In the genomic region with DNA sequence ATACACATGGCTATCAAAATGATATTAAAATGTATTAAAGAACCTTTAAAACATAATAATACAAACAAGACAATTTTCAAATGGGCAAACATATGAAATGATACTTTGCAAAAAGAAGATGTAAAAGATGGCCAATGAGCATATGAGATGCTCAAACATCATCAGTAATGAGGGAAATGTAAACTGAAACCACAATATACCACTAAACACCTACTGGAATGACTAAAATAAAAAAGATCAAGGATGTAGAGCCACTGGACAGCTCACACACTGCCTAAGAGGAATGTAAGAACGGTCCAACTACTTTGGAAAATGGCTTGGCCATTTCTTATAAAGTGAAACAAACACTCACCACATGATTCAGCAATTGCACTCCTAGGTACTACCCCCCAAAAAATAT, we compare ENCODE assay signal across 25 cellular contexts.
A peak's percentile ranks its signal among the peaks of the same experiment; 100 is the strongest.
DNase-seq lines count a peak whose midpoint lies in the region; ATAC-seq and TF ChIP-seq lines count a peak whose summit lies in the region.
"Had no signal": no experiment of that assay in that cellular context is flagged by ENCODE, and none has a peak within 500 bp of the region (broad histone marks: within the 10 kb centered on the region; RNA-seq: fewer than 3 reads in every experiment).

No MANE protein-coding gene starts in this region.

- H3K27ac Mint-ChIP-seq in activated T-cell treated with anti-CD3 and anti-CD28 coated beads, Interleukin-2, amount 50 U/mL, for 72 hours = no peak overlapping the region
- H3K27ac Mint-ChIP-seq in activated T-helper 17 cell treated with anti-CD3 and anti-CD28 coated beads, Interleukin-2, amount 50 U/mL, for 72 hours = no peak overlapping the region
- no peak overlapping the region for H3K27ac Mint-ChIP-seq in stimulated activated naive B cell treated with anti-CD40 and anti-IgM and Interleukin-4, amounts not matched to agents 10 μg/mL and 1 μg/mL and 100 μg/mL, for 72 hours
- H3K27ac Mint-ChIP-seq: activated CD4-positive, alpha-beta T cell treated with anti-CD3 and anti-CD28 coated beads, Interleukin-2, amount 10 ng/mL, durations not matched to agents 7 days and 5 days; B cell; immature natural killer cell had no signal

- no peak overlapping the region for H3K27ac ChIP-seq in sigmoid colon
- H3K27ac ChIP-seq: hepatocyte, psoas muscle, RWPE1, SK-N-MC, suprapubic skin had no signal

- H3K27me3 ChIP-seq in sigmoid colon = no peaks in the 10 kb centered on the region
- H3K27me3 ChIP-seq: hepatocyte, suprapubic skin had no signal

- H3K4me3 ChIP-seq in sigmoid colon = no peak overlapping the region
- H3K4me3 ChIP-seq: hepatocyte, psoas muscle, SK-N-MC, suprapubic skin had no signal

- peaks cover 0 to 13% (median 2%) of the 10 kb centered on the region in 4 donors for H3K4me1 ChIP-seq in sigmoid colon

- no peak for TF ChIP-seq CTCF in sigmoid colon (IDR thresholded peaks at IDR 0.05)

- WGBS in sigmoid colon, 2 donors = 92 to 93% methylated on average over 1 of the region's 1 CpG

- H3K9me3 Mint-ChIP-seq in activated T-cell treated with anti-CD3 and anti-CD28 coated beads, Interleukin-2, amount 50 U/mL, for 72 hours = no peaks in the 10 kb centered on the region
- no peaks in the 10 kb centered on the region for H3K9me3 Mint-ChIP-seq in activated T-helper 17 cell treated with anti-CD3 and anti-CD28 coated beads, Interleukin-2, amount 50 U/mL, for 72 hours
- no peaks in the 10 kb centered on the region for H3K9me3 Mint-ChIP-seq in stimulated activated naive B cell treated with anti-CD40 and anti-IgM and Interleukin-4, amounts not matched to agents 10 μg/mL and 1 μg/mL and 100 μg/mL, for 72 hours
- H3K9me3 Mint-ChIP-seq: activated CD4-positive, alpha-beta T cell treated with anti-CD3 and anti-CD28 coated beads, Interleukin-2, amount 10 ng/mL, durations not matched to agents 7 days and 5 days; immature natural killer cell; naive B cell had no signal

- peaks cover 2 to 9% of the 10 kb centered on the region in 2 donors for H3K36me3 Mint-ChIP-seq in activated T-cell treated with anti-CD3 and anti-CD28 coated beads, Interleukin-2, amount 50 U/mL, for 72 hours (ENCODE audit: insufficient read depth in 2 of 2)
- peaks cover 29% of the 10 kb centered on the region for H3K36me3 Mint-ChIP-seq in activated T-helper 17 cell treated with anti-CD3 and anti-CD28 coated beads, Interleukin-2, amount 50 U/mL, for 72 hours (ENCODE audit: low read depth)
- H3K36me3 Mint-ChIP-seq in stimulated activated naive B cell treated with anti-CD40 and anti-IgM and Interleukin-4, amounts not matched to agents 10 μg/mL and 1 μg/mL and 100 μg/mL, for 72 hours = peaks cover 20 to 28% of the 10 kb centered on the region in 2 donors

- peak overlapping the region in 1 of 2 donors; percentile 34 for H3K4me3 Mint-ChIP-seq in activated T-cell treated with anti-CD3 and anti-CD28 coated beads, Interleukin-2, amount 50 U/mL, for 72 hours
- no peak overlapping the region for H3K4me3 Mint-ChIP-seq in activated T-helper 17 cell treated with anti-CD3 and anti-CD28 coated beads, Interleukin-2, amount 50 U/mL, for 72 hours
- no peak overlapping the region for H3K4me3 Mint-ChIP-seq in stimulated activated naive B cell treated with anti-CD40 and anti-IgM and Interleukin-4, amounts not matched to agents 10 μg/mL and 1 μg/mL and 100 μg/mL, for 72 hours
- H3K4me3 Mint-ChIP-seq: activated CD4-positive, alpha-beta T cell treated with anti-CD3 and anti-CD28 coated beads, Interleukin-2, amount 10 ng/mL, durations not matched to agents 7 days and 5 days; B cell; immature natural killer cell; naive B cell had no signal

- DNase-seq in activated T-cell treated with anti-CD3 and anti-CD28 coated beads, Interleukin-2, amount 50 U/mL, for 72 hours = no peak
- DNase-seq in activated T-cell treated with anti-CD3 and anti-CD28 coated beads for 4 hours = no peak
- no peak for DNase-seq in stimulated activated naive B cell treated with anti-CD40 and anti-IgM and Interleukin-4, amounts not matched to agents 10 μg/mL and 1 μg/mL and 100 μg/mL, for 72 hours
- DNase-seq in sigmoid colon = no peak
- DNase-seq in NCI-H2171 treated with DMSO at 0.1 percent for 48 hours (lab: John Stamatoyannopoulos, UW) = no peak
- DNase-seq in CD1c-positive myeloid dendritic cell (ENCODE audit: extremely low spot score) = no peak
- DNase-seq: activated CD4-positive, alpha-beta T cell treated with anti-CD3 and anti-CD28 coated beads, Interleukin-2, amount 10 ng/mL, durations not matched to agents 7 days and 5 days; effector memory CD4-positive, alpha-beta T cell; foreskin melanocyte; GF-D8; H7; immature natural killer cell; left ventricle myocardium superior; naive B cell; NCI-H1694 treated with DMSO at 0.1 percent for 48 hours; NCI-H526 treated with DMSO at 0.1 percent for 48 hours; nucleus accumbens; psoas muscle had no signal

- peak; percentile 44 to 51 for ATAC-seq in activated T-cell treated with anti-CD3 and anti-CD28 coated beads, Interleukin-2, amount 50 U/mL, for 72 hours (replicated peaks in 1 of 2)
- peak; percentile 46 for ATAC-seq in HG02884 (IDR thresholded peaks at IDR 0.05; ENCODE audit: unreplicated experiment)
- ATAC-seq in activated T-helper 17 cell treated with anti-CD3 and anti-CD28 coated beads, Interleukin-2, amount 50 U/mL, for 72 hours (replicated peaks) = peak; percentile 60
- ATAC-seq in stimulated activated naive B cell treated with anti-CD40 and anti-IgM and Interleukin-4, amounts not matched to agents 10 μg/mL and 1 μg/mL and 100 μg/mL, for 72 hours (replicated peaks) = peak; percentile 57 to 79
- ATAC-seq: left ventricle myocardium superior had no signal

- TF ChIP-seq EP300 in sigmoid colon (IDR thresholded peaks at IDR 0.05) = no peak

- H3K36me3 ChIP-seq in sigmoid colon = no peaks in the 10 kb centered on the region
- H3K36me3 ChIP-seq: suprapubic skin had no signal

- H3K9me3 ChIP-seq in sigmoid colon = no peaks in the 10 kb centered on the region
- H3K9me3 ChIP-seq: psoas muscle, suprapubic skin had no signal

- no peak for TF ChIP-seq POLR2A in sigmoid colon (IDR thresholded peaks at IDR 0.05)

- H3K27me3 Mint-ChIP-seq in activated T-cell treated with anti-CD3 and anti-CD28 coated beads, Interleukin-2, amount 50 U/mL, for 72 hours (ENCODE audit: low read depth) = no peaks in the 10 kb centered on the region
- no peaks in the 10 kb centered on the region for H3K27me3 Mint-ChIP-seq in activated T-helper 17 cell treated with anti-CD3 and anti-CD28 coated beads, Interleukin-2, amount 50 U/mL, for 72 hours
- no peaks in the 10 kb centered on the region for H3K27me3 Mint-ChIP-seq in stimulated activated naive B cell treated with anti-CD40 and anti-IgM and Interleukin-4, amounts not matched to agents 10 μg/mL and 1 μg/mL and 100 μg/mL, for 72 hours
- H3K27me3 Mint-ChIP-seq: activated CD4-positive, alpha-beta T cell treated with anti-CD3 and anti-CD28 coated beads, Interleukin-2, amount 10 ng/mL, durations not matched to agents 7 days and 5 days; B cell; naive B cell had no signal

- intact Hi-C loops in sigmoid colon (cut with DNase I) = no loop called here

- peaks cover 38% of the 10 kb centered on the region for H3K4me1 Mint-ChIP-seq in activated T-cell treated with anti-CD3 and anti-CD28 coated beads, Interleukin-2, amount 50 U/mL, for 72 hours (ENCODE audit: low read depth)
- peaks cover 20% of the 10 kb centered on the region for H3K4me1 Mint-ChIP-seq in activated T-helper 17 cell treated with anti-CD3 and anti-CD28 coated beads, Interleukin-2, amount 50 U/mL, for 72 hours
- peaks cover 12 to 36% of the 10 kb centered on the region in 2 donors for H3K4me1 Mint-ChIP-seq in stimulated activated naive B cell treated with anti-CD40 and anti-IgM and Interleukin-4, amounts not matched to agents 10 μg/mL and 1 μg/mL and 100 μg/mL, for 72 hours
